ENCODE assay signal across 32 cellular contexts in the genomic region with DNA sequence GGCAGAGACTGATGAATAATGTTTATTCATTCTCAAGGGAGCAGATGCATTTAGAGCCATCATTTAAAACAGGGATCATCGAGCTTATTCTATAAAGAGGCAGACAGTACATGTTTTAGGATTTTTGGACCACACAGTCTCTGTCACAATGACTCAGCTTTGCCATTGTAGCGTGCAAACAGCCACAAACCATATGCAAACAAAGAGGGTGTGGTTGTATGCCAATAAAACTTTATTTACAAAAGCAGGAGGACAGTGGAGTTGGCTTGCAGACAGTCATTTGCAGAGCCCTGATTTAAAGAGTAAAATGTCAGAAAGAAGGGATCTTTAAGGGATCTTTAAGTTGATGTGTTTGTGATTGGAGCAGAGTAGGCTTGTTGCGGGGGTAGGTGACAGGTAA. TPM values are rescaled to one million over a fixed set of nuclear protein-coding genes. Genes with fewer than 3 reads are reported as not detected.
DNase-seq lines count a peak whose midpoint lies in the region; ATAC-seq and TF ChIP-seq lines count a peak whose summit lies in the region.
"Had no signal": no experiment of that assay in that cellular context is flagged by ENCODE, and none has a peak within 500 bp of the region (broad histone marks: within the 10 kb centered on the region; RNA-seq: fewer than 3 reads in every experiment).

No MANE protein-coding gene starts in this region.

- H3K9me3 ChIP-seq in SJCRH30 (replicated peaks), result no peaks in the 10 kb centered on the region
- no peaks in the 10 kb centered on the region for H3K9me3 ChIP-seq in CD4-positive, alpha-beta T cell (ENCODE audit: control insufficient read depth, low read length)
- H3K9me3 ChIP-seq: BE2C, ovary, Peyer's patch, spleen, testis, uterus had no signal

- H3K36me3 Mint-ChIP-seq in activated CD4-positive, alpha-beta T cell treated with anti-CD3 and anti-CD28 coated beads for 36 hours (ENCODE audit: low read depth), result no peaks in the 10 kb centered on the region
- H3K36me3 Mint-ChIP-seq in CD4-positive, alpha-beta T cell (ENCODE audit: low read depth), result no peaks in the 10 kb centered on the region
- H3K36me3 Mint-ChIP-seq: activated naive CD8-positive, alpha-beta T cell; stimulated activated naive B cell treated with anti-CD40 and anti-IgM and Interleukin-4, amounts not matched to agents 10 μg/mL and 1 μg/mL and 100 μg/mL, for 72 hours had no signal

- intact Hi-C loops in activated CD4-positive, alpha-beta T cell treated with anti-CD3 and anti-CD28 coated beads for 36 hours (cut with DNase I, micrococcal nuclease), result no loop called here
- intact Hi-C loops in left colon (cut with DNase I, micrococcal nuclease), result no loop called here
- intact Hi-C loops in CD4-positive, alpha-beta T cell (cut with DNase I, micrococcal nuclease), result no loop called here

- POLR2A ChIA-PET in activated CD4-positive, alpha-beta T cell treated with anti-CD3 and anti-CD28 coated beads for 36 hours (lab: Charles Lee), result no interaction called here
- POLR2A ChIA-PET in CD4-positive, alpha-beta T cell (lab: Charles Lee), result no interaction called here

- H3K4me3 Mint-ChIP-seq in activated CD4-positive, alpha-beta T cell treated with anti-CD3 and anti-CD28 coated beads for 36 hours, result no peak overlapping the region
- no peak overlapping the region for H3K4me3 Mint-ChIP-seq in CD4-positive, alpha-beta T cell
- H3K4me3 Mint-ChIP-seq: activated naive CD8-positive, alpha-beta T cell; endodermal cell; nephron; stimulated activated naive B cell treated with anti-CD40 and anti-IgM and Interleukin-4, amounts not matched to agents 10 μg/mL and 1 μg/mL and 100 μg/mL, for 72 hours; T-helper 1 cell treated with Interleukin-12 subunit alpha and Interleukin-12 subunit beta and Interleukin-4 antibody, amounts not matched to agents 30 μg/mL and 1 μg/mL, for 36 hours had no signal

- no peaks in the 10 kb centered on the region for H3K4me1 Mint-ChIP-seq in activated CD4-positive, alpha-beta T cell treated with anti-CD3 and anti-CD28 coated beads for 36 hours
- no peaks in the 10 kb centered on the region for H3K4me1 Mint-ChIP-seq in CD4-positive, alpha-beta T cell (ENCODE audit: low read depth)
- H3K4me1 Mint-ChIP-seq: endodermal cell; stimulated activated naive B cell treated with anti-CD40 and anti-IgM and Interleukin-4, amounts not matched to agents 10 μg/mL and 1 μg/mL and 100 μg/mL, for 72 hours had no signal

- no peaks in the 10 kb centered on the region for H3K36me3 ChIP-seq in SJCRH30
- H3K36me3 ChIP-seq: BE2C, ovary, Peyer's patch, spleen, uterus had no signal

- no peak overlapping the region for H3K27ac Mint-ChIP-seq in activated CD4-positive, alpha-beta T cell treated with anti-CD3 and anti-CD28 coated beads for 36 hours
- H3K27ac Mint-ChIP-seq in CD4-positive, alpha-beta T cell, result no peak overlapping the region
- H3K27ac Mint-ChIP-seq: activated naive CD8-positive, alpha-beta T cell; endodermal cell; stimulated activated naive B cell treated with anti-CD40 and anti-IgM and Interleukin-4, amounts not matched to agents 10 μg/mL and 1 μg/mL and 100 μg/mL, for 72 hours; T-helper 1 cell treated with Interleukin-12 subunit alpha and Interleukin-12 subunit beta and Interleukin-4 antibody, amounts not matched to agents 30 μg/mL and 1 μg/mL, for 36 hours had no signal

- CTCF ChIA-PET in activated CD4-positive, alpha-beta T cell treated with anti-CD3 and anti-CD28 coated beads for 36 hours (lab: Charles Lee), result no interaction called here
- CTCF ChIA-PET in CD4-positive, alpha-beta T cell (lab: Charles Lee), result no interaction called here

- peak; percentile 11 for DNase-seq in activated CD4-positive, alpha-beta T cell treated with anti-CD3 and anti-CD28 coated beads for 36 hours
- DNase-seq in activated CD4-positive, alpha-beta T cell treated with anti-CD3 and anti-CD28 coated beads for 1 hour, result no peak
- DNase-seq in SJCRH30 (no peak), left colon (no peak), T-helper 1 cell (no peak)
- no peak for DNase-seq in CD4-positive, alpha-beta T cell
- DNase-seq: aorta; BE2C; COR-L47; endodermal cell; GM23248; NCI-H1092; NCI-H2029 treated with DMSO at 0.1 percent for 48 hours; NCI-H446; ovary; Peyer's patch; retina; spleen; stimulated activated CD4-positive, alpha-beta T cell treated with anti-CD3 and anti-CD28 coated beads, Interleukin-2, amount 100 ng/mL, for 48 hours; stimulated activated naive B cell treated with anti-CD40 and anti-IgM and Interleukin-4, amounts not matched to agents 10 μg/mL and 1 μg/mL and 100 μg/mL, for 72 hours; testis; uterus had no signal

- H3K27me3 ChIP-seq in SJCRH30, result no peaks in the 10 kb centered on the region
- no peaks in the 10 kb centered on the region for H3K27me3 ChIP-seq in CD4-positive, alpha-beta T cell (ENCODE audit: control insufficient read depth, insufficient read depth, low read length)
- H3K27me3 ChIP-seq: BE2C, ovary, Peyer's patch, spleen, testis, uterus had no signal

- TF ChIP-seq CTCF in CD4-positive, alpha-beta T cell (IDR thresholded peaks at IDR 0.05), result no peak

- no peak for ATAC-seq in activated CD4-positive, alpha-beta T cell treated with anti-CD3 and anti-CD28 coated beads for 36 hours
- ATAC-seq in HG03342 (IDR thresholded peaks at IDR 0.05; ENCODE audit: unreplicated experiment), result peak; percentile 46
- peak; percentile 63 for ATAC-seq in left colon
- ATAC-seq in CD4-positive, alpha-beta T cell (ENCODE audit: poor library complexity), result no peak
- ATAC-seq in HG03378 (IDR thresholded peaks at IDR 0.05; ENCODE audit: unreplicated experiment), result no peak
- ATAC-seq: stimulated activated naive B cell treated with anti-CD40 and anti-IgM and Interleukin-4, amounts not matched to agents 10 μg/mL and 1 μg/mL and 100 μg/mL, for 72 hours had no signal

- no peaks in the 10 kb centered on the region for H3K9me3 Mint-ChIP-seq in activated CD4-positive, alpha-beta T cell treated with anti-CD3 and anti-CD28 coated beads for 36 hours (ENCODE audit: low read depth)
- H3K9me3 Mint-ChIP-seq in CD4-positive, alpha-beta T cell, result no peaks in the 10 kb centered on the region
- H3K9me3 Mint-ChIP-seq: T-helper 1 cell treated with Interleukin-12 subunit alpha and Interleukin-12 subunit beta and Interleukin-4 antibody, amounts not matched to agents 30 μg/mL and 1 μg/mL, for 36 hours had no signal

- H3K27ac ChIP-seq in SJCRH30, result peak overlapping the region; percentile 42; the same call in 1 of the 2 replicates
- H3K27ac ChIP-seq in CD4-positive, alpha-beta T cell (ENCODE audit: low read depth, low read length), result no peak overlapping the region
- H3K27ac ChIP-seq: GM23248, KMS-11, ovary, Peyer's patch, spleen, uterus had no signal

- H3K4me3 ChIP-seq in SJCRH30, result no peak overlapping the region
- H3K4me3 ChIP-seq: GM23248, ovary, Peyer's patch, spleen, testis, uterus had no signal

- H3K27me3 Mint-ChIP-seq in activated CD4-positive, alpha-beta T cell treated with anti-CD3 and anti-CD28 coated beads for 36 hours, result peaks cover 6% of the 10 kb centered on the region
- no peaks in the 10 kb centered on the region for H3K27me3 Mint-ChIP-seq in CD4-positive, alpha-beta T cell
- H3K27me3 Mint-ChIP-seq: activated naive CD8-positive, alpha-beta T cell had no signal

- peaks cover 5% of the 10 kb centered on the region for H3K4me1 ChIP-seq in SJCRH30
- H3K4me1 ChIP-seq: BE2C, Peyer's patch, spleen, testis, uterus had no signal

RNA-seq across cellular contexts. Expression of a gene that starts 51.5 kb away (rescaled TPM):
- total RNA-seq in activated CD4-positive, alpha-beta T cell treated with anti-CD3 and anti-CD28 coated beads for 36 hours, result not detected
- total RNA-seq in SJCRH30 (2014; rRNA removed; shearing (Covaris generic)), result not detected in 2 replicates
- total RNA-seq in left colon, result not detected
- total RNA-seq in CD4-positive, alpha-beta T cell, result not detected
- total RNA-seq: aorta, cardiac septum, endodermal cell, GM23248, lower leg skin, mononuclear cell, ovary, Peyer's patch, SK-MEL-5, spleen, uterus had no signal

Comparison
In these comparisons a context has a peak if more than half of its experiments do, and no peak if none do; other contexts are left out.
1. ATAC-seq: peak in HG03342 (single experiment) and left colon (single experiment); none in activated CD4-positive, alpha-beta T cell treated with anti-CD3 and anti-CD28 coated beads for 36 hours (single experiment), CD4-positive, alpha-beta T cell (single experiment) and HG03378 (single experiment).